Comparison of ENCODE assay signal across 16 cellular contexts in the genomic region with DNA sequence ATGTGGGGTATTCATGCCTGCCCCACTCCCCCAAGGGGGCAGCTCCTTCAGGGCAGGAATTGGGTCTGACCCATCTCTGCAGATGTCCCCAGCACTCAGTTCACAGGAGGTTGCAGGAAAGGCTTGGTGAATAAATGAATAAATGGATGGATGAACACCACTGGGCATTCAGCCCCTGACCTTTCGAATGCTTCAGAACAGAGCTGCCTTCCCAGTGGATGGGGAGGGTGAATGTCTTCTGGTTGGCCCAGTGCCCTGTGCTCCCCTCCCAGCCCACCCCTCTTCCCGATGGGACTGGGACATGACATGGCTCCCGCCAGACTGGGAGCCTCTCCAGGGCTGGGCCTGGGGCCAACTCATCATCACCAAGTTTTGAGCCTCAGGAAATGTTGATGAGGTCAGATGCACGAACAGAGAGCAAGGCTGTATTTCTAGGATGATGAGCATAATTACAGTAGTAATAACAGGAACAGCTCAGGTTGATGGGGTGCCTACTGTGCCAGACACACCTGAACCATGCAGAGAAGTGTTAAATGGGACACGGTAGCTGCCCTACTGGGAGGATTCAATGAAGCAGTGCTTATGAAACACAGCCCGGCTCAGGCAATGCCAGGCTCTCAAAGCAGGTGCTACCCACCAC. TPM values are rescaled to one million over a fixed set of nuclear protein-coding genes. Genes with fewer than 3 reads are reported as not detected.
DNase-seq lines count a peak whose midpoint lies in the region; ATAC-seq and TF ChIP-seq lines count a peak whose summit lies in the region.
"Had no signal": no experiment of that assay in that cellular context is flagged by ENCODE, and none has a peak within 500 bp of the region (broad histone marks: within the 10 kb centered on the region; RNA-seq: fewer than 3 reads in every experiment).

No MANE protein-coding gene starts in this region.

- DNase-seq in activated CD8-positive, alpha-beta T cell treated with anti-CD3 and anti-CD28 coated beads, Interleukin-2, amount 10 ng/mL, durations not matched to agents 7 days and 5 days: no peak
- no peak for DNase-seq in activated CD8-positive, alpha-beta T cell treated with anti-CD3 and anti-CD28 coated beads for 36 hours
- DNase-seq in NCI-H2081 (lab: John Stamatoyannopoulos, UW) (peak; percentile 49 to 80), dermis blood vessel endothelial cell (peak; percentile 24), medulla oblongata (ENCODE audit: extremely low spot score) (peak; percentile 30)
- DNase-seq in activated T-cell treated with anti-CD3 and anti-CD28 coated beads, Interleukin-2, amount 50 U/mL, for 72 hours: no peak
- DNase-seq: Caco-2, NCI-H187, NCI-H524, PC-3 had no signal

- no peaks in the 10 kb centered on the region for H3K27me3 Mint-ChIP-seq in activated CD8-positive, alpha-beta T cell treated with anti-CD3 and anti-CD28 coated beads, Interleukin-2, amount 10 ng/mL, durations not matched to agents 7 days and 5 days (ENCODE audit: low read depth)
- H3K27me3 Mint-ChIP-seq in activated CD8-positive, alpha-beta T cell treated with anti-CD3 and anti-CD28 coated beads for 36 hours: no peaks in the 10 kb centered on the region
- H3K27me3 Mint-ChIP-seq in activated T-cell treated with anti-CD3 and anti-CD28 coated beads, Interleukin-2, amount 50 U/mL, for 72 hours (ENCODE audit: low read depth): no peaks in the 10 kb centered on the region
- H3K27me3 Mint-ChIP-seq: IgD-negative memory B cell had no signal

- POLR2A ChIA-PET in activated CD8-positive, alpha-beta T cell treated with anti-CD3 and anti-CD28 coated beads, Interleukin-2, amount 10 ng/mL, durations not matched to agents 7 days and 5 days (lab: Charles Lee): no interaction called here
- POLR2A ChIA-PET in activated CD8-positive, alpha-beta T cell treated with anti-CD3 and anti-CD28 coated beads for 36 hours (lab: Charles Lee): no interaction called here

- peak overlapping the region; percentile 6 for H3K27ac Mint-ChIP-seq in activated CD8-positive, alpha-beta T cell treated with anti-CD3 and anti-CD28 coated beads, Interleukin-2, amount 10 ng/mL, durations not matched to agents 7 days and 5 days
- H3K27ac Mint-ChIP-seq in activated CD8-positive, alpha-beta T cell treated with anti-CD3 and anti-CD28 coated beads for 36 hours: no peak overlapping the region
- no peak overlapping the region for H3K27ac Mint-ChIP-seq in activated T-cell treated with anti-CD3 and anti-CD28 coated beads, Interleukin-2, amount 50 U/mL, for 72 hours
- H3K27ac Mint-ChIP-seq: IgD-negative memory B cell had no signal

- H3K36me3 Mint-ChIP-seq in activated CD8-positive, alpha-beta T cell treated with anti-CD3 and anti-CD28 coated beads, Interleukin-2, amount 10 ng/mL, durations not matched to agents 7 days and 5 days (ENCODE audit: low read depth): peaks cover 64% of the 10 kb centered on the region
- peaks cover 32% of the 10 kb centered on the region for H3K36me3 Mint-ChIP-seq in activated CD8-positive, alpha-beta T cell treated with anti-CD3 and anti-CD28 coated beads for 36 hours (ENCODE audit: low read depth)
- H3K36me3 Mint-ChIP-seq in activated T-cell treated with anti-CD3 and anti-CD28 coated beads, Interleukin-2, amount 50 U/mL, for 72 hours (ENCODE audit: insufficient read depth in 2 of 2): peaks cover 8 to 17% of the 10 kb centered on the region in 2 donors

- no peak overlapping the region for H3K4me3 Mint-ChIP-seq in activated CD8-positive, alpha-beta T cell treated with anti-CD3 and anti-CD28 coated beads, Interleukin-2, amount 10 ng/mL, durations not matched to agents 7 days and 5 days
- H3K4me3 Mint-ChIP-seq in activated CD8-positive, alpha-beta T cell treated with anti-CD3 and anti-CD28 coated beads for 36 hours: no peak overlapping the region
- H3K4me3 Mint-ChIP-seq in activated T-cell treated with anti-CD3 and anti-CD28 coated beads, Interleukin-2, amount 50 U/mL, for 72 hours: no peak overlapping the region
- H3K4me3 Mint-ChIP-seq: CD14-positive monocyte, IgD-negative memory B cell had no signal

- intact Hi-C loops in activated CD8-positive, alpha-beta T cell treated with anti-CD3 and anti-CD28 coated beads for 36 hours (cut with micrococcal nuclease): no loop called here

- no peaks in the 10 kb centered on the region for H3K9me3 Mint-ChIP-seq in activated CD8-positive, alpha-beta T cell treated with anti-CD3 and anti-CD28 coated beads, Interleukin-2, amount 10 ng/mL, durations not matched to agents 7 days and 5 days (ENCODE audit: insufficient read depth)
- H3K9me3 Mint-ChIP-seq in activated CD8-positive, alpha-beta T cell treated with anti-CD3 and anti-CD28 coated beads for 36 hours: no peaks in the 10 kb centered on the region
- no peaks in the 10 kb centered on the region for H3K9me3 Mint-ChIP-seq in activated T-cell treated with anti-CD3 and anti-CD28 coated beads, Interleukin-2, amount 50 U/mL, for 72 hours
- H3K9me3 Mint-ChIP-seq: IgD-negative memory B cell had no signal

- TF ChIP-seq CTCF in activated CD8-positive, alpha-beta T cell treated with anti-CD3 and anti-CD28 coated beads for 36 hours (IDR thresholded peaks at IDR 0.05): no peak

- H3K4me1 Mint-ChIP-seq in activated CD8-positive, alpha-beta T cell treated with anti-CD3 and anti-CD28 coated beads, Interleukin-2, amount 10 ng/mL, durations not matched to agents 7 days and 5 days (ENCODE audit: low read depth): peaks cover 32% of the 10 kb centered on the region
- H3K4me1 Mint-ChIP-seq in activated CD8-positive, alpha-beta T cell treated with anti-CD3 and anti-CD28 coated beads for 36 hours (ENCODE audit: low read depth): peaks cover 25% of the 10 kb centered on the region
- peaks cover 24% of the 10 kb centered on the region for H3K4me1 Mint-ChIP-seq in activated T-cell treated with anti-CD3 and anti-CD28 coated beads, Interleukin-2, amount 50 U/mL, for 72 hours (ENCODE audit: low read depth)

- CTCF ChIA-PET in activated CD8-positive, alpha-beta T cell treated with anti-CD3 and anti-CD28 coated beads, Interleukin-2, amount 10 ng/mL, durations not matched to agents 7 days and 5 days (lab: Charles Lee): no interaction called here
- CTCF ChIA-PET in activated CD8-positive, alpha-beta T cell treated with anti-CD3 and anti-CD28 coated beads for 36 hours (lab: Charles Lee): no interaction called here

- no peak for ATAC-seq in activated CD8-positive, alpha-beta T cell treated with anti-CD3 and anti-CD28 coated beads, Interleukin-2, amount 10 ng/mL, durations not matched to agents 7 days and 5 days
- no peak for ATAC-seq in activated CD8-positive, alpha-beta T cell treated with anti-CD3 and anti-CD28 coated beads for 36 hours
- ATAC-seq in activated T-cell treated with anti-CD3 and anti-CD28 coated beads, Interleukin-2, amount 50 U/mL, for 72 hours (replicated peaks in 1 of 2): no peak
- ATAC-seq in HG02623 (IDR thresholded peaks at IDR 0.05; ENCODE audit: unreplicated experiment) (no peak), HG03108 (IDR thresholded peaks at IDR 0.05; ENCODE audit: unreplicated experiment) (no peak)
- ATAC-seq: PC-3 had no signal

RNA-seq across cellular contexts. Expression of a gene that starts 25.7 kb away (rescaled TPM):
- total RNA-seq in activated CD8-positive, alpha-beta T cell treated with anti-CD3 and anti-CD28 coated beads, Interleukin-2, amount 10 ng/mL, durations not matched to agents 7 days and 5 days: 10 to 100 TPM; 67.7 to 74.8 TPM
- 10 to 100 TPM; 37.4 to 38.0 TPM for total RNA-seq in activated CD8-positive, alpha-beta T cell treated with anti-CD3 and anti-CD28 coated beads for 36 hours
- 23.9 and 25.5 TPM in 2 replicates for total RNA-seq in dermis blood vessel endothelial cell
- total RNA-seq in activated T-cell treated with anti-CD3 and anti-CD28 coated beads, Interleukin-2, amount 50 U/mL, for 72 hours: 10 to 100 TPM; 59.7 to 65.5 TPM

RNA-seq across cellular contexts. Expression of a gene that starts 26.3 kb away (rescaled TPM):
- 1 to 10 TPM; 8.3 to 9.0 TPM for total RNA-seq in activated CD8-positive, alpha-beta T cell treated with anti-CD3 and anti-CD28 coated beads, Interleukin-2, amount 10 ng/mL, durations not matched to agents 7 days and 5 days
- total RNA-seq in activated CD8-positive, alpha-beta T cell treated with anti-CD3 and anti-CD28 coated beads for 36 hours: 1 to 10 TPM; 8.9 to 9.2 TPM
- 6.9 and 12.3 TPM in 2 replicates for total RNA-seq in dermis blood vessel endothelial cell
- 10 to 100 TPM; 13.2 to 19.7 TPM for total RNA-seq in activated T-cell treated with anti-CD3 and anti-CD28 coated beads, Interleukin-2, amount 50 U/mL, for 72 hours

RNA-seq across cellular contexts. Expression of a gene that starts 38.5 kb away (rescaled TPM):
- total RNA-seq in activated CD8-positive, alpha-beta T cell treated with anti-CD3 and anti-CD28 coated beads, Interleukin-2, amount 10 ng/mL, durations not matched to agents 7 days and 5 days: not detected
- total RNA-seq in activated CD8-positive, alpha-beta T cell treated with anti-CD3 and anti-CD28 coated beads for 36 hours: not detected
- total RNA-seq in dermis blood vessel endothelial cell: not detected in 2 replicates
- total RNA-seq in activated T-cell treated with anti-CD3 and anti-CD28 coated beads, Interleukin-2, amount 50 U/mL, for 72 hours: not detected
- total RNA-seq: Caco-2, HT-29, LHCN-M2, PC-3 had no signal

Comparison
In these comparisons a context has a peak if more than half of its experiments do, and no peak if none do; other contexts are left out.
1. DNase-seq: peak in NCI-H2081 (2 of 2), dermis blood vessel endothelial cell (single experiment) and medulla oblongata (single experiment); none in activated CD8-positive, alpha-beta T cell treated with anti-CD3 and anti-CD28 coated beads, Interleukin-2, amount 10 ng/mL, durations not matched to agents 7 days and 5 days (single experiment), activated CD8-positive, alpha-beta T cell treated with anti-CD3 and anti-CD28 coated beads for 36 hours (single experiment) and activated T-cell treated with anti-CD3 and anti-CD28 coated beads, Interleukin-2, amount 50 U/mL, for 72 hours (0 of 2).